33 cellular contexts compared by ENCODE assay signal in the genomic region with DNA sequence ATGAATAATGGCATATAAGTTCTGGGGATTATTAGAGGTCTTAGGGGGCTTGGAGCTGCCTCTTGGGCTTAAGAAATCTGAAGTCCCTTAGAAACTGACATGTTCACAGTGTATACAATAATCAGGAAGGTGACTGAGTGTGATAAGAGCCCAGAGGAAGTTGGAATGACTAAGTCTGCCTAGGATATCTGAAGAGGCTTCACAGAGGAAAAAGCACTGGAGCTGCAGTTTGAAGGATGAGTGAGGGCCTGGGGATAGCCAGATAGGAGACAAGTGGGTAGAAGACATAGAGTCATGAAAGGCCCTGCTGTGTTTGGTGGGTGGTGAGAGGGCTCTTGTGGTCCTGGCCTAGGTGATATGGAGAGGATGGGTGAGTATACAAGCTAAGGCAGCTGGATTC. TPM values are rescaled to one million over a fixed set of nuclear protein-coding genes. Genes with fewer than 3 reads are reported as not detected.
"Had no signal": no experiment of that assay in that cellular context is flagged by ENCODE, and none has a peak within 500 bp of the region (broad histone marks: within the 10 kb centered on the region; RNA-seq: fewer than 3 reads in every experiment).

No MANE protein-coding gene starts in this region.

- H3K27ac ChIP-seq: adrenal gland, body of pancreas, breast epithelium, SJCRH30, SK-N-MC had no signal

- DNase-seq: activated CD4-positive, alpha-beta T cell treated with anti-CD3 and anti-CD28 coated beads, Interleukin-2, amount 10 ng/mL, durations not matched to agents 24 days and 14 days; activated CD4-positive, alpha-beta T cell treated with anti-CD3 and anti-CD28 coated beads, Interleukin-2, amount 50 U/mL, for 4 hours; activated CD8-positive, alpha-beta T cell treated with anti-CD3 and anti-CD28 coated beads for 36 hours; activated gamma-delta T cell treated with Interleukin-2 at 50 U/mL for 16 hours; activated naive CD4-positive, alpha-beta T cell treated with anti-CD3 and anti-CD28 coated beads for 36 hours; activated T-cell treated with anti-CD3 and anti-CD28 coated beads for 4 hours; activated T-cell treated with anti-CD3 and anti-CD28 coated beads, Interleukin-2, amount 50 U/mL, for 4 hours; adrenal gland; body of pancreas; caudate nucleus; cerebellar nuclear complex; Kasumi-1; KG1; MG63; NCI-H1048; NCI-H1105 treated with DMSO at 0.1 percent for 48 hours; NCI-H1436; NCI-H1694; NCI-H1930; NCI-H2081 treated with DMSO at 0.1 percent for 48 hours; NCI-H226; NCI-H446 treated with DMSO at 0.1 percent for 48 hours; NCI-H524; SHP77; SJCRH30 had no signal

- H3K27ac Mint-ChIP-seq: activated CD4-positive, alpha-beta T cell treated with anti-CD3 and anti-CD28 coated beads, Interleukin-2, amount 10 ng/mL, durations not matched to agents 24 days and 14 days; activated CD8-positive, alpha-beta T cell treated with anti-CD3 and anti-CD28 coated beads for 36 hours; activated naive CD4-positive, alpha-beta T cell treated with anti-CD3 and anti-CD28 coated beads for 36 hours; activated naive CD4-positive, alpha-beta T cell treated with anti-CD3 and anti-CD28 coated beads, Interleukin-2, amount 50 U/mL, for 72 hours; activated T-helper 1 cell treated with anti-CD3 and anti-CD28 coated beads, Interleukin-12 subunit alpha, Interleukin-12 subunit beta, Interleukin-2, Interleukin-4 antibody, amounts not matched to agents 30 ng/mL and 10 ng/mL and 1 ng/mL, durations not matched to agents 14 hours and 24 hours and 36 hours had no signal

- H3K9me3 Mint-ChIP-seq: activated CD4-positive, alpha-beta T cell treated with anti-CD3 and anti-CD28 coated beads, Interleukin-2, amount 10 ng/mL, durations not matched to agents 24 days and 14 days; activated CD8-positive, alpha-beta T cell treated with anti-CD3 and anti-CD28 coated beads for 36 hours; activated naive CD4-positive, alpha-beta T cell treated with anti-CD3 and anti-CD28 coated beads for 36 hours; activated T-cell treated with anti-CD3 and anti-CD28 coated beads, Interleukin-2, amount 50 U/mL, for 4 hours; activated T-helper 1 cell treated with anti-CD3 and anti-CD28 coated beads, Interleukin-12 subunit alpha, Interleukin-12 subunit beta, Interleukin-2, Interleukin-4 antibody, amounts not matched to agents 30 ng/mL and 10 ng/mL and 1 ng/mL, durations not matched to agents 14 hours and 24 hours and 36 hours had no signal

- H3K4me1 ChIP-seq: adrenal gland, body of pancreas, breast epithelium, SJCRH30 had no signal

- H3K4me3 ChIP-seq: adrenal gland, body of pancreas, breast epithelium, MG63, SJCRH30, SK-N-MC had no signal

- H3K4me1 Mint-ChIP-seq: activated CD4-positive, alpha-beta T cell treated with anti-CD3 and anti-CD28 coated beads, Interleukin-2, amount 10 ng/mL, durations not matched to agents 24 days and 14 days had no signal

- ATAC-seq: activated CD8-positive, alpha-beta T cell treated with anti-CD3 and anti-CD28 coated beads for 36 hours; activated naive CD4-positive, alpha-beta T cell treated with anti-CD3 and anti-CD28 coated beads, Interleukin-2, amount 50 U/mL, for 72 hours; activated T-cell treated with anti-CD3 and anti-CD28 coated beads, Interleukin-2, amount 50 U/mL, for 4 hours; body of pancreas had no signal

- H3K27me3 ChIP-seq: SJCRH30 had no signal

- H3K36me3 ChIP-seq: adrenal gland, breast epithelium, MG63, SJCRH30 had no signal

- H3K4me3 Mint-ChIP-seq: activated CD4-positive, alpha-beta T cell treated with anti-CD3 and anti-CD28 coated beads, Interleukin-2, amount 10 ng/mL, durations not matched to agents 24 days and 14 days; activated CD8-positive, alpha-beta T cell treated with anti-CD3 and anti-CD28 coated beads for 36 hours; activated naive CD4-positive, alpha-beta T cell treated with anti-CD3 and anti-CD28 coated beads for 36 hours; activated T-cell treated with anti-CD3 and anti-CD28 coated beads, Interleukin-2, amount 50 U/mL, for 4 hours; activated T-helper 1 cell treated with anti-CD3 and anti-CD28 coated beads, Interleukin-12 subunit alpha, Interleukin-12 subunit beta, Interleukin-2, Interleukin-4 antibody, amounts not matched to agents 30 ng/mL and 10 ng/mL and 1 ng/mL, durations not matched to agents 14 hours and 24 hours and 36 hours had no signal

- H3K9me3 ChIP-seq: adrenal gland, body of pancreas, breast epithelium, SJCRH30 had no signal

RNA-seq across cellular contexts. Expression of a gene that starts 8.8 kb away (rescaled TPM):
- total RNA-seq: activated CD4-positive, alpha-beta T cell treated with anti-CD3 and anti-CD28 coated beads, Interleukin-2, amount 10 ng/mL, durations not matched to agents 24 days and 14 days; activated CD8-positive, alpha-beta memory T cell treated with anti-CD3 and anti-CD28 coated beads for 36 hours; activated CD8-positive, alpha-beta T cell treated with anti-CD3 and anti-CD28 coated beads for 36 hours; activated naive CD4-positive, alpha-beta T cell treated with anti-CD3 and anti-CD28 coated beads for 36 hours; activated naive CD4-positive, alpha-beta T cell treated with anti-CD3 and anti-CD28 coated beads, Interleukin-2, amount 50 U/mL, for 72 hours; activated T-cell treated with anti-CD3 and anti-CD28 coated beads, Interleukin-2, amount 50 U/mL, for 4 hours; activated T-helper 1 cell treated with anti-CD3 and anti-CD28 coated beads, Interleukin-12 subunit alpha, Interleukin-12 subunit beta, Interleukin-2, Interleukin-4 antibody, amounts not matched to agents 30 ng/mL and 10 ng/mL and 1 ng/mL, durations not matched to agents 14 hours and 24 hours and 36 hours; adrenal gland; astrocyte; body of pancreas; breast epithelium; SJCRH30; T-helper 1 cell treated with Interleukin-12 subunit alpha and Interleukin-12 subunit beta and Interleukin-4 antibody, amounts not matched to agents 30 ng/mL and 1 ng/mL, for 36 hours; T-helper 2 cell treated with Interferon-gamma antibody and Interleukin-4, amounts not matched to agents 100 ng/mL and 5 ng/mL, for 36 hours had no signal

RNA-seq across cellular contexts. Expression of a gene that starts 51.9 kb away (rescaled TPM):
- total RNA-seq: activated CD4-positive, alpha-beta T cell treated with anti-CD3 and anti-CD28 coated beads, Interleukin-2, amount 10 ng/mL, durations not matched to agents 24 days and 14 days; activated CD8-positive, alpha-beta memory T cell treated with anti-CD3 and anti-CD28 coated beads for 36 hours; activated CD8-positive, alpha-beta T cell treated with anti-CD3 and anti-CD28 coated beads for 36 hours; activated naive CD4-positive, alpha-beta T cell treated with anti-CD3 and anti-CD28 coated beads for 36 hours; activated naive CD4-positive, alpha-beta T cell treated with anti-CD3 and anti-CD28 coated beads, Interleukin-2, amount 50 U/mL, for 72 hours; activated T-cell treated with anti-CD3 and anti-CD28 coated beads, Interleukin-2, amount 50 U/mL, for 4 hours; activated T-helper 1 cell treated with anti-CD3 and anti-CD28 coated beads, Interleukin-12 subunit alpha, Interleukin-12 subunit beta, Interleukin-2, Interleukin-4 antibody, amounts not matched to agents 30 ng/mL and 10 ng/mL and 1 ng/mL, durations not matched to agents 14 hours and 24 hours and 36 hours; SJCRH30; T-helper 1 cell treated with Interleukin-12 subunit alpha and Interleukin-12 subunit beta and Interleukin-4 antibody, amounts not matched to agents 30 ng/mL and 1 ng/mL, for 36 hours; T-helper 2 cell treated with Interferon-gamma antibody and Interleukin-4, amounts not matched to agents 100 ng/mL and 5 ng/mL, for 36 hours had no signal
